8 cellular contexts compared by ENCODE assay signal in genomic region chr1:15323351-15323988, GRCh38.
A peak's percentile ranks its signal among the peaks of the same experiment; 100 is the strongest.
DNase-seq lines count a peak whose midpoint lies in the region; ATAC-seq and TF ChIP-seq lines count a peak whose summit lies in the region.
"Had no signal": no experiment of that assay in that cellular context is flagged by ENCODE, and none has a peak within 500 bp of the region (broad histone marks: within the 10 kb centered on the region; RNA-seq: fewer than 3 reads in every experiment).

No MANE protein-coding gene starts in this region.

- H3K79me2 ChIP-seq in hepatocyte, result no peaks in the 10 kb centered on the region

- H3K27me3 ChIP-seq in hepatocyte, result no peaks in the 10 kb centered on the region

- in situ Hi-C loops in GM13977 (cut with MboI; ENCODE audit: low pct_unique_long_range_greater_than_20kb, low sequenced_read_pairs, unreplicated experiment) (no loop called here), astrocyte of the cerebellum (cut with HindIII; ENCODE audit: low sequenced_read_pairs) (loop anchor here (5.0 kb wide), 1 partner anchor 69 kb away; no protein-coding TSS in a partner anchor)

- no peak overlapping the region for H3K4me2 ChIP-seq in hepatocyte

- intact Hi-C loops in sciatic nerve (cut with DNase I), result loop anchor here (5.0 kb wide), 1 partner anchor 109 kb away; no protein-coding TSS in a partner anchor

- H3K36me3 ChIP-seq in hepatocyte (replicated peaks; ENCODE audit: insufficient read depth, low read depth), result no peaks in the 10 kb centered on the region

- DNase-seq in GM13977 (ENCODE audit: low spot score), result peak; percentile 84
- DNase-seq in NCI-H146 treated with DMSO at 0.1 percent for 48 hours (lab: John Stamatoyannopoulos, UW; ENCODE audit: unreplicated experiment), result peak; percentile 12
- peak; percentile 66 for DNase-seq in T1000 (lab: John Stamatoyannopoulos, UW)
- peak; percentile 76 for DNase-seq in astrocyte of the cerebellum (ENCODE audit: low read depth)
- peak; percentile 89 for DNase-seq in hepatocyte (ENCODE audit: low spot score)
- DNase-seq in sciatic nerve (ENCODE audit: low spot score), result peak; percentile 88

- H3K9me3 ChIP-seq in hepatocyte (ENCODE audit: low read depth), result no peaks in the 10 kb centered on the region

- H3K4me3 ChIP-seq in astrocyte of the cerebellum (ENCODE audit: low read depth, low read length) (no peak overlapping the region), hepatocyte (no peak overlapping the region)
- H3K4me3 ChIP-seq: skin epidermis had no signal

- TF ChIP-seq CTCF in GM13977 (IDR thresholded peaks at IDR 0.05; ENCODE audit: extremely low read depth, insufficient read depth, missing control alignments) (peak; percentile 94), astrocyte of the cerebellum (IDR thresholded peaks at IDR 0.05; ENCODE audit: low read depth, low read length, missing control alignments) (peak; percentile 95), hepatocyte (IDR thresholded peaks at IDR 0.05; ENCODE audit: poor library complexity) (peak; percentile 96)

- peaks cover 13% of the 10 kb centered on the region for H3K4me1 ChIP-seq in hepatocyte (ENCODE audit: insufficient read depth)

- 50% methylated on average over 15 of the region's 15 CpGs for WGBS in hepatocyte (ENCODE audit: low lambda C conversion rate, missing lambda C conversion rate)

- no peak overlapping the region for H3K27ac ChIP-seq in hepatocyte
- H3K27ac ChIP-seq: skin epidermis had no signal

- no peak overlapping the region for H2AFZ ChIP-seq in hepatocyte

- ATAC-seq in sciatic nerve (peak; percentile 80), GM18502 (IDR thresholded peaks at IDR 0.05; ENCODE audit: poor library complexity, unreplicated experiment) (no peak)

- no peaks in the 10 kb centered on the region for H3K9me2 ChIP-seq in hepatocyte (replicated peaks; ENCODE audit: insufficient read depth)

- no peaks in the 10 kb centered on the region for H4K20me1 ChIP-seq in hepatocyte (ENCODE audit: insufficient read depth, poor library complexity, severe bottlenecking)

Comparison
In these comparisons a context has a peak if more than half of its experiments do, and no peak if none do; other contexts are left out.
1. DNase-seq: peak in every context shown above with its lines; median percentile 89 in hepatocyte; 88 in sciatic nerve; 84 in GM13977; 76 in astrocyte of the cerebellum; 66 in T1000; 12 in NCI-H146 treated with DMSO at 0.1 percent for 48 hours.